In the genomic region with DNA sequence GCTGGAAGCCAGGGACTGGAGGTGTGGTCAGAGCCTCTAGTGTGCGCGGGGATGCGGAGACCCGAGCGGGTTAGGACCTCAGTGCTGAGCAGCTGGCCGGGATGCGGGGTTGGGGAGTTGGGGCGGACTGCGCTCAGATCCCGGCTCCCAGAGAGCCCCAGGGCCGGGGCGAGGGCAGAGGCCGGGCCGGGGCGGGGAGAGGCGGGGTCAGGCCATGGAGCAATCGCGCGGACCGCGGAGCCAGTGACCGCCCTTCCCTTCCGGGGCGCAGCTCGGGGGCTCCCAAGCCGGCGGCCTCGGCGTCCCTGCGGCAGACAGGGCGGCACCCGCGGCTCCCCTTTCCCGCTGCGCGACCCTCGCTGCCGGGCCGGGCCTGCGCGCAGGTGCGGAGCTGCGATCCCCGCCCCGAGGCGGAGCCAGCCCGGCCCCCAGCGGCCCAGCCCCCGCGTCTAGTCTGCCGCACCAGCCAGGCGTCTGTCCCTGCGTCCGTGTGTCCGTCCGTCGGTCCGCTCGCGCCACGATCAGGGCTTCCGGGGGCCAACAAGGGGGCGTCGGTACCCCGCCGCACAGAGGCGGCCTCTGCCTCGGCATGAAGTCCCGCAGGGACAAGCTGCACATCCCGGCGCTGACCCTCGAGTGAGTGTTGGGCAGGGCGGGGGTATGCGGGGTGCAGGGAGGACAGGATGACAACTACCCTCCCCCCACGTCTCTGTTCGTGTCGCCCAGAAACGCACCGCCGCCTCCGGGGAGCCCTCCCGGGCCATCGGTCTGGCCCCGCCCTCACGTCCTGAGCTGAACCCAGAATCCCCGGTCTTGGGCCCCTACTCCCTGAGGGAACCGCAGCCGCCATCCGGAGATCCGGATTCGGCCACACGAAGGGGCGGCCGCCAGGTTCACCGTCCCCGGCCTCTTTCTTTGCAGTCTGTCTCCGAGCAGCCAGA, we compare ENCODE assay signal across 8 cellular contexts. TPM values are rescaled to one million over a fixed set of nuclear protein-coding genes. Genes with fewer than 3 reads are reported as not detected.
A peak's percentile ranks its signal among the peaks of the same experiment; 100 is the strongest.
DNase-seq lines count a peak whose midpoint lies in the region; ATAC-seq, FAIRE-seq and TF ChIP-seq lines count a peak whose summit lies in the region.

No MANE protein-coding gene starts in this region.

- H3K9ac ChIP-seq in SK-N-MC (ENCODE audit: insufficient read length), result peak overlapping the region; percentile 68

- FAIRE-seq in bronchial epithelial cell (lab: Jason Lieb, UNC), result no peak

- no peak overlapping the region for H3K27ac ChIP-seq in SK-N-MC

- H3K27me3 ChIP-seq in bronchial epithelial cell (ENCODE audit: control insufficient read depth, insufficient read depth, low read length), result no peaks in the 10 kb centered on the region

- intact Hi-C loops in left colon (cut with DNase I, micrococcal nuclease), result loop anchor here (5.0 to 10.0 kb wide), 2 partner anchors 55 to 57 kb away; no protein-coding TSS in a partner anchor

- DNase-seq in stimulated activated CD4-positive, alpha-beta T cell treated with anti-CD3 and anti-CD28 coated beads, Interleukin-12 subunit alpha, Interleukin-12 subunit beta, amount 100 ng/mL, for 4 hours, result peak; percentile 60
- DNase-seq in stimulated activated CD4-positive, alpha-beta T cell treated with anti-CD3 and anti-CD28 coated beads, Interleukin-1b, Interleukin-23, amount 100 ng/mL, for 48 hours, result no peak
- no peak for DNase-seq in SK-N-MC (ENCODE audit: low read depth, low spot score)
- DNase-seq in bronchial epithelial cell (ENCODE audit: low read depth), result no peak
- peak; percentile 73 to 79 for DNase-seq in left colon
- DNase-seq in stimulated activated CD4-positive, alpha-beta T cell treated with anti-CD3 and anti-CD28 coated beads, Interleukin-4, amount 100 ng/mL, for 24 hours, result peak; percentile 52

- no peak for TF ChIP-seq CTCF in bronchial epithelial cell (IDR thresholded peaks at IDR 0.05; ENCODE audit: insufficient read depth, low read length, severe bottlenecking)

- H3K36me3 ChIP-seq in SK-N-MC (ENCODE audit: insufficient read depth, low read length) (no peaks in the 10 kb centered on the region), bronchial epithelial cell (ENCODE audit: control insufficient read depth, insufficient read depth, low read length) (peaks cover 3% of the 10 kb centered on the region)

- peak; percentile 70 for ATAC-seq in left colon
- ATAC-seq in GM18520 (IDR thresholded peaks at IDR 0.05; ENCODE audit: unreplicated experiment), result no peak
- ATAC-seq in GM19452 (IDR thresholded peaks at IDR 0.05; ENCODE audit: unreplicated experiment), result no peak

- no peaks in the 10 kb centered on the region for H3K9me3 ChIP-seq in SK-N-MC (ENCODE audit: low read depth, low read length)

- H3K4me3 ChIP-seq in SK-N-MC (peak overlapping the region; percentile 89), bronchial epithelial cell (ENCODE audit: low read depth, low read length) (peak overlapping the region; percentile 79)

RNA-seq across cellular contexts. Expression of gene MAST3, which starts 12.4 kb away (rescaled TPM):
- total RNA-seq in bronchial epithelial cell, result 0.79 and 2.2 TPM in 2 replicates
- total RNA-seq in left colon, result 10 to 100 TPM; 33.6 to 38.6 TPM

RNA-seq across cellular contexts. Expression of gene IL12RB1, which starts 23.3 kb away (rescaled TPM):
- total RNA-seq in bronchial epithelial cell (under 0.01 TPM in 1 of 2 replicates, not detected in the other), left colon (1 to 10 TPM in 1 of 2 donors, under 1 TPM in 1; 0.98 to 3.9 TPM)

RNA-seq across cellular contexts. Expression of gene PIK3R2, which starts 43.0 kb away (rescaled TPM):
- total RNA-seq in bronchial epithelial cell (2.6 and 4.0 TPM in 2 replicates), left colon (10 to 100 TPM; 37.4 to 41.1 TPM)

Comparison
In these comparisons a context has a peak if more than half of its experiments do, and no peak if none do; other contexts are left out.
1. DNase-seq: peak in stimulated activated CD4-positive, alpha-beta T cell treated with anti-CD3 and anti-CD28 coated beads, Interleukin-12 subunit alpha, Interleukin-12 subunit beta, amount 100 ng/mL, for 4 hours (single experiment), left colon (2 of 2) and stimulated activated CD4-positive, alpha-beta T cell treated with anti-CD3 and anti-CD28 coated beads, Interleukin-4, amount 100 ng/mL, for 24 hours (single experiment); none in stimulated activated CD4-positive, alpha-beta T cell treated with anti-CD3 and anti-CD28 coated beads, Interleukin-1b, Interleukin-23, amount 100 ng/mL, for 48 hours (single experiment), SK-N-MC (single experiment) and bronchial epithelial cell (single experiment).
2. RNA of gene MAST3, which starts 12.4 kb away (total RNA-seq): 33.6 to 38.6 TPM in left colon; 0.79 to 2.2 TPM in bronchial epithelial cell; every median in the first group is over 10 times any median in the second.